Comparison of ENCODE assay signal across 8 cellular contexts in genomic region chr19:45730389-45731288, GRCh38. TPM values are rescaled to one million over a fixed set of nuclear protein-coding genes. Genes with fewer than 3 reads are reported as not detected.
A peak's percentile ranks its signal among the peaks of the same experiment; 100 is the strongest.
DNase-seq lines count a peak whose midpoint lies in the region; ATAC-seq and TF ChIP-seq lines count a peak whose summit lies in the region.

Gene FBXO46 (minus strand): TSS chr19:45730896. CDS start chr19:45713495, 17,401 bp downstream.

- H3K9me3 ChIP-seq in Loucy (ENCODE audit: insufficient read depth, low read depth, low read length): no peaks in the 10 kb centered on the region

- H3K4me3 Mint-ChIP-seq in natural killer cell: peak within 1 kb of the TSS; percentile 95

- peak within 1 kb of the TSS; percentile 94 for H3K9ac ChIP-seq in Loucy (ENCODE audit: low read depth, low read length, poor library complexity, severe bottlenecking)

- peaks cover 17% of the 10 kb centered on the region for H3K4me1 ChIP-seq in Loucy (ENCODE audit: insufficient read depth, low read length, poor library complexity, severe bottlenecking)

- H3K9me3 Mint-ChIP-seq in natural killer cell: no peaks in the 10 kb centered on the region

- peak within 1 kb of the TSS; percentile 95 for H3K4me3 ChIP-seq in Loucy (ENCODE audit: low read length, poor library complexity, severe bottlenecking)

- ATAC-seq in natural killer cell: peak; percentile 99 to 100 (median 99)

- no peaks in the 10 kb centered on the region for H3K36me3 ChIP-seq in Loucy (ENCODE audit: insufficient read depth, low read length)

- no peaks in the 10 kb centered on the region for H3K36me3 Mint-ChIP-seq in natural killer cell

- peak within 1 kb of the TSS; percentile 99 for H3K4me2 ChIP-seq in Loucy (ENCODE audit: low read depth, low read length, poor library complexity, severe bottlenecking)

- H3K79me2 ChIP-seq in Loucy (ENCODE audit: insufficient read depth, low read length): peaks cover 50% of the 10 kb centered on the region

- intact Hi-C loops in natural killer cell (cut with micrococcal nuclease): loop anchor here (1.0 to 2.0 kb wide), 2 partner anchors 13 to 38 kb away; partner anchors contain the start of gene QPCTL

- H2AFZ ChIP-seq in Loucy (ENCODE audit: low read length): peak within 1 kb of the TSS; percentile 82

- H3K27me3 ChIP-seq in Loucy (ENCODE audit: insufficient read depth, low read length, poor library complexity, severe bottlenecking): no peaks in the 10 kb centered on the region

- no peaks in the 10 kb centered on the region for H3K9me2 ChIP-seq in Loucy (replicated peaks; ENCODE audit: low read depth, low read length)

- peaks cover 25 to 34% of the 10 kb centered on the region in 2 donors for H3K4me1 Mint-ChIP-seq in natural killer cell

- H4K20me1 ChIP-seq in Loucy (ENCODE audit: insufficient read depth, low read length, poor library complexity, severe bottlenecking): peaks cover 14% of the 10 kb centered on the region

- peak within 1 kb of the TSS; percentile 90 to 97 for H3K27ac Mint-ChIP-seq in natural killer cell

- no peaks in the 10 kb centered on the region for H3K27me3 Mint-ChIP-seq in natural killer cell (ENCODE audit: low read depth in 2 of 2)

- DNase-seq in ELF-1 (ENCODE audit: low read depth, low spot score): peak; percentile 99
- peak; percentile 86 for DNase-seq in GOT3 (lab: John Stamatoyannopoulos, UW)
- DNase-seq in activated T-helper 9 cell treated with anti-CD3 and anti-CD28 coated beads, Interleukin-2, amount 50 U/mL, for 16 hours (ENCODE audit: low read depth): peak; percentile 89
- DNase-seq in fibroblast of peridontal ligament (ENCODE audit: extremely low read depth): peak; percentile 97
- DNase-seq in natural killer cell: peak; percentile 81
- DNase-seq in stimulated activated naive CD4-positive, alpha-beta T cell treated with Interleukin-2 at 50 U/mL for 16 hours (lab: John Stamatoyannopoulos, UW): peak; percentile 95

- H3F3A ChIP-seq in Loucy (ENCODE audit: low read depth): no peaks in the 10 kb centered on the region

- peak; percentile 82 for TF ChIP-seq POLR2A in Raji (IDR thresholded peaks at IDR 0.05; ENCODE audit: insufficient read depth, low read depth, low read length)

- TF ChIP-seq CTCF in Loucy (conservative IDR thresholded peaks at IDR 0.05; ENCODE audit: low read length) (peak; percentile 45), natural killer cell (IDR thresholded peaks at IDR 0.05) (no peak)

RNA-seq across cellular contexts. Expression of gene FBXO46, which starts in this region (rescaled TPM):
- total RNA-seq in natural killer cell: 10 to 100 TPM; 24.8 to 35.7 (median 31.1) TPM

Comparison
In these comparisons a context has a peak if more than half of its experiments do, and no peak if none do; other contexts are left out.
1. Peak in every context shown above with its lines: DNase-seq, ATAC-seq and H3K4me3 ChIP-seq.